In the genomic region with DNA sequence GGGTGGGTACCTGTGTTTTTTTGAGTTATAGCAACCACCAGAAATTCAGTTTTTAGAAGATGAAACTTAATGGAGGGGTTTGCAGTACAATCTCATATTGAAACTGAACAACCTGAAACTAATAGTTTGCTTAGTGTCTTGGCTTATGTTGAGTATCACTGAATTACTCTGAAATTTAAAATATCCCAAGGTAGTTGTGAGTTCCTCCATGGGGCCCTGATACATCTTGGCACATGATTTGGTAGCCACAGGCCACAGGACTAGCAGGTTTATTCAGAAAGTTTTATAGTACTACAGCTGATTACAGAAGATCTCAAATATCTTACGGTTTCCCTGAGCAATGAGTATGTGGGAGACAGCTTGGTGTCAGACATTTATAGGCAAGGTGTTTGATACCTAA, we compare ENCODE assay signal across 13 cellular contexts. TPM values are rescaled to one million over a fixed set of nuclear protein-coding genes. Genes with fewer than 3 reads are reported as not detected.
DNase-seq lines count a peak whose midpoint lies in the region; ATAC-seq, FAIRE-seq and TF ChIP-seq lines count a peak whose summit lies in the region.
"Had no signal": no experiment of that assay in that cellular context is flagged by ENCODE, and none has a peak within 500 bp of the region (broad histone marks: within the 10 kb centered on the region; RNA-seq: fewer than 3 reads in every experiment).

No MANE protein-coding gene starts in this region.

- H2AFZ ChIP-seq in DND-41 (ENCODE audit: low read depth, low read length) (no peak overlapping the region), endothelial cell of umbilical vein (ENCODE audit: low read depth, low read length) (no peak overlapping the region)

- no peak for TF ChIP-seq CTCF in DND-41 (IDR thresholded peaks at IDR 0.05; ENCODE audit: borderline replicate concordance, extremely low read depth, low read length, poor library complexity, severe bottlenecking)
- TF ChIP-seq CTCF in endothelial cell of umbilical vein (IDR thresholded peaks at IDR 0.05; ENCODE audit: extremely low read depth in 1 of 2, insufficient read depth in 1 of 2, low read depth in 1 of 2, low read length in 2 of 2): no peak
- no peak for TF ChIP-seq CTCF in lower lobe of right lung (IDR thresholded peaks at IDR 0.05)

- TF ChIP-seq POLR2A in endothelial cell of umbilical vein (IDR thresholded peaks at IDR 0.05; ENCODE audit: low read depth, low read length): no peak

- CTCF ChIA-PET in endothelial cell of umbilical vein (lab: Charles Lee): interaction anchor here (1.8 kb wide), 1 partner anchor 41 kb away, joined by 9 read pairs; no protein-coding TSS in a partner anchor

- H3K9ac ChIP-seq in DND-41 (ENCODE audit: low read depth, low read length) (no peak overlapping the region), endothelial cell of umbilical vein (replicated peaks; ENCODE audit: extremely low read depth, insufficient read depth, low read length) (peak overlapping the region; percentile 9)

- H3K9me1 ChIP-seq in endothelial cell of umbilical vein (replicated peaks; ENCODE audit: control insufficient read depth, extremely low read depth, insufficient read depth, low read length): no peaks in the 10 kb centered on the region

- H3K4me3 ChIP-seq in DND-41 (ENCODE audit: low read depth in 1 of 2, low read length in 2 of 2): no peak overlapping the region
- no peak overlapping the region for H3K4me3 ChIP-seq in endothelial cell of umbilical vein (replicated peaks in 1 of 3; ENCODE audit: insufficient read depth in 1 of 3, low read depth in 1 of 3, low read length in 3 of 3)
- H3K4me3 ChIP-seq in lower lobe of right lung: no peak overlapping the region
- H3K4me3 ChIP-seq: upper lobe of right lung had no signal

- H3K27me3 ChIP-seq in DND-41 (ENCODE audit: insufficient read depth, low read length, poor library complexity) (no peaks in the 10 kb centered on the region), endothelial cell of umbilical vein (ENCODE audit: control insufficient read depth in 2 of 2, insufficient read depth in 2 of 2, low read length in 2 of 2) (no peaks in the 10 kb centered on the region), lower lobe of right lung (ENCODE audit: low read depth) (no peaks in the 10 kb centered on the region)
- H3K27me3 ChIP-seq: upper lobe of right lung had no signal

- H3K79me2 ChIP-seq in DND-41 (ENCODE audit: insufficient read depth, low read length) (peaks cover 99% of the 10 kb centered on the region), endothelial cell of umbilical vein (ENCODE audit: control insufficient read depth, insufficient read depth, low read length) (peaks cover 99% of the 10 kb centered on the region)

- no peak overlapping the region for H3K4me2 ChIP-seq in DND-41 (ENCODE audit: insufficient read depth, low read length)
- H3K4me2 ChIP-seq in endothelial cell of umbilical vein (ENCODE audit: insufficient read depth, low read length): no peak overlapping the region

- H3K36me3 ChIP-seq in DND-41 (ENCODE audit: insufficient read depth, low read length) (peaks cover 86% of the 10 kb centered on the region), endothelial cell of umbilical vein (ENCODE audit: control insufficient read depth in 2 of 2, extremely low read depth in 1 of 2, insufficient read depth in 2 of 2, low read length in 2 of 2) (peaks cover 4 to 8% of the 10 kb centered on the region in 2 experiments), lower lobe of right lung (peaks cover 49% of the 10 kb centered on the region)

- peaks cover 93% of the 10 kb centered on the region for H4K20me1 ChIP-seq in DND-41 (ENCODE audit: insufficient read depth, low read length)
- peaks cover 11% of the 10 kb centered on the region for H4K20me1 ChIP-seq in endothelial cell of umbilical vein (replicated peaks; ENCODE audit: control insufficient read depth, extremely low read depth, insufficient read depth, low read length)

- FAIRE-seq in endothelial cell of umbilical vein (lab: Jason Lieb, UNC): no peak

- peak; percentile 1 for DNase-seq in DND-41
- DNase-seq in endothelial cell of umbilical vein (ENCODE audit: low read depth, low spot score): no peak
- no peak for DNase-seq in NCI-H69 (lab: John Stamatoyannopoulos, UW)
- DNase-seq in OCI-M2 (lab: John Stamatoyannopoulos, UW; ENCODE audit: unreplicated experiment): no peak
- no peak for DNase-seq in lower lobe of right lung
- DNase-seq: DMS53; naive B cell; NCI-H187 treated with DMSO at 0.1 percent for 48 hours; stimulated activated CD4-positive, alpha-beta T cell treated with anti-CD3 and anti-CD28 coated beads, Interleukin-1b, Interleukin-23, amount 100 ng/mL, for 48 hours had no signal

- H3K9me3 ChIP-seq in DND-41 (ENCODE audit: insufficient read depth, low read length, severe bottlenecking) (no peaks in the 10 kb centered on the region), endothelial cell of umbilical vein (replicated peaks; ENCODE audit: control insufficient read depth, insufficient read depth, low read length) (no peaks in the 10 kb centered on the region), lower lobe of right lung (no peaks in the 10 kb centered on the region)
- H3K9me3 ChIP-seq: upper lobe of right lung had no signal

- POLR2A ChIA-PET in endothelial cell of umbilical vein (lab: Charles Lee): no interaction called here

- H3K27ac ChIP-seq in DND-41 (ENCODE audit: low read length): no peak overlapping the region
- H3K27ac ChIP-seq in endothelial cell of umbilical vein (ENCODE audit: insufficient read depth, low read depth, low read length): no peak overlapping the region
- no peak overlapping the region for H3K27ac ChIP-seq in lower lobe of right lung
- H3K27ac ChIP-seq: upper lobe of right lung had no signal

- ATAC-seq in DND-41 (ENCODE audit: insufficient read depth, low read depth): no peak
- peak; percentile 77 for ATAC-seq in GM21390 (IDR thresholded peaks at IDR 0.05; ENCODE audit: unreplicated experiment)
- peak; percentile 69 for ATAC-seq in HG03521 (IDR thresholded peaks at IDR 0.05; ENCODE audit: unreplicated experiment)
- no peak for ATAC-seq in GM21447 (IDR thresholded peaks at IDR 0.05; ENCODE audit: unreplicated experiment)
- ATAC-seq in lower lobe of right lung: no peak
- ATAC-seq: upper lobe of right lung had no signal

- H3K4me1 ChIP-seq in DND-41 (ENCODE audit: insufficient read depth, low read length): peaks cover 39% of the 10 kb centered on the region
- no peaks in the 10 kb centered on the region for H3K4me1 ChIP-seq in endothelial cell of umbilical vein (ENCODE audit: control insufficient read depth, extremely low read depth, insufficient read depth, low read length)
- peaks cover 43% of the 10 kb centered on the region for H3K4me1 ChIP-seq in lower lobe of right lung

- no TSS peak for BruUV-seq in endothelial cell of umbilical vein (replicated peaks; lab: Mats Ljungman, UMichigan)

- dilution Hi-C loops in endothelial cell of umbilical vein (cut with MboI; ENCODE audit: extremely low pct_ligation_motif_present, low sequenced_read_pairs): no loop called here

- intact Hi-C loops in endothelial cell of umbilical vein (cut with micrococcal nuclease) (no loop called here), lower lobe of right lung (cut with DNase I) (no loop called here)

TF ChIP-seq in endothelial cell of umbilical vein, 7 proteins besides CTCF, POLR2A, EP300 and RAD21 (continues in another document):
- TF ChIP-seq, protein P1, sequence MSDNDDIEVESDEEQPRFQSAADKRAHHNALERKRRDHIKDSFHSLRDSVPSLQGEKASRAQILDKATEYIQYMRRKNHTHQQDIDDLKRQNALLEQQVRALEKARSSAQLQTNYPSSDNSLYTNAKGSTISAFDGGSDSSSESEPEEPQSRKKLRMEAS (IDR thresholded peaks at IDR 0.05; ENCODE audit: insufficient read depth, insufficient read length): no peak

RNA-seq across cellular contexts. Expression of a gene that starts 10.4 kb away (rescaled TPM):
- 262 and 278 TPM in 2 replicates for total RNA-seq in endothelial cell of umbilical vein
- polyA plus RNA-seq in endothelial cell of umbilical vein: 33.4 and 48.5 TPM in 2 replicates
- polyA plus RNA-seq in endothelial cell of umbilical vein (2011; cell fraction: cytosol; rRNA removed): 73.3 and 77.3 TPM in 2 replicates
- polyA plus RNA-seq in endothelial cell of umbilical vein (2011; cell fraction: nucleus; rRNA removed): 37.5 and 49.3 TPM in 2 replicates
- 239 and 400 TPM in 2 replicates for polyA plus RNA-seq in endothelial cell of umbilical vein (2012)
- 21.7 and 27.4 TPM in 2 replicates for polyA minus RNA-seq in endothelial cell of umbilical vein
- polyA minus RNA-seq in endothelial cell of umbilical vein (2011; cell fraction: cytosol; rRNA and poly(A)+ RNA removed): 119 TPM
- 26.1 and 27.9 TPM in 2 replicates for polyA minus RNA-seq in endothelial cell of umbilical vein (2011; cell fraction: nucleus; rRNA and poly(A)+ RNA removed)
- total RNA-seq in lower lobe of right lung: 198 TPM

RNA-seq across cellular contexts. Expression of a gene that starts 31.9 kb away (rescaled TPM):
- total RNA-seq in endothelial cell of umbilical vein (520 and 590 TPM in 2 replicates), lower lobe of right lung (319 TPM)
- polyA plus RNA-seq in endothelial cell of umbilical vein: 829 and 941 TPM in 2 replicates
- 770 and 805 TPM in 2 replicates for polyA plus RNA-seq in endothelial cell of umbilical vein (2011; cell fraction: cytosol; rRNA removed)
- 569 and 590 TPM in 2 replicates for polyA plus RNA-seq in endothelial cell of umbilical vein (2011; cell fraction: nucleus; rRNA removed)
- polyA plus RNA-seq in endothelial cell of umbilical vein (2012): 848 and 969 TPM in 2 replicates
- polyA minus RNA-seq in endothelial cell of umbilical vein: 1,149 and 1,211 TPM in 2 replicates
- 887 TPM for polyA minus RNA-seq in endothelial cell of umbilical vein (2011; cell fraction: cytosol; rRNA and poly(A)+ RNA removed)
- 125 and 191 TPM in 2 replicates for polyA minus RNA-seq in endothelial cell of umbilical vein (2011; cell fraction: nucleus; rRNA and poly(A)+ RNA removed)

RNA-seq across cellular contexts. Expression of a gene that starts 47.4 kb away (rescaled TPM):
- total RNA-seq in endothelial cell of umbilical vein (886 and 892 TPM in 2 replicates), lower lobe of right lung (673 TPM)
- 130 and 260 TPM in 2 replicates for polyA plus RNA-seq in endothelial cell of umbilical vein
- 311 and 453 TPM in 2 replicates for polyA plus RNA-seq in endothelial cell of umbilical vein (2011; cell fraction: cytosol; rRNA removed)
- polyA plus RNA-seq in endothelial cell of umbilical vein (2011; cell fraction: nucleus; rRNA removed): 103 and 153 TPM in 2 replicates
- 1,629 and 2,020 TPM in 2 replicates for polyA plus RNA-seq in endothelial cell of umbilical vein (2012)
- polyA minus RNA-seq in endothelial cell of umbilical vein: 252 TPM in 2 replicates
- polyA minus RNA-seq in endothelial cell of umbilical vein (2011; cell fraction: cytosol; rRNA and poly(A)+ RNA removed): 136 TPM
- 36.7 and 40.2 TPM in 2 replicates for polyA minus RNA-seq in endothelial cell of umbilical vein (2011; cell fraction: nucleus; rRNA and poly(A)+ RNA removed)

RNA-seq across cellular contexts. Expression of a gene that starts 47.6 kb away (rescaled TPM):
- total RNA-seq in endothelial cell of umbilical vein (91.4 and 97.7 TPM in 2 replicates), lower lobe of right lung (112 TPM)
- polyA plus RNA-seq in endothelial cell of umbilical vein: 49.8 and 56.0 TPM in 2 replicates
- polyA plus RNA-seq in endothelial cell of umbilical vein (2011; cell fraction: cytosol; rRNA removed): 46.7 and 47.7 TPM in 2 replicates
- polyA plus RNA-seq in endothelial cell of umbilical vein (2011; cell fraction: nucleus; rRNA removed): 192 and 263 TPM in 2 replicates
- 47.3 and 50.3 TPM in 2 replicates for polyA plus RNA-seq in endothelial cell of umbilical vein (2012)
- 241 and 260 TPM in 2 replicates for polyA minus RNA-seq in endothelial cell of umbilical vein
- 43.2 TPM for polyA minus RNA-seq in endothelial cell of umbilical vein (2011; cell fraction: cytosol; rRNA and poly(A)+ RNA removed)
- 147 and 206 TPM in 2 replicates for polyA minus RNA-seq in endothelial cell of umbilical vein (2011; cell fraction: nucleus; rRNA and poly(A)+ RNA removed)

Comparison
In these comparisons a context has a peak if more than half of its experiments do, and no peak if none do; other contexts are left out.
1. ATAC-seq: peak in GM21390 (single experiment) and HG03521 (single experiment); none in DND-41 (single experiment), GM21447 (single experiment) and lower lobe of right lung (0 of 2).